Comparison of ENCODE assay signal across 8 cellular contexts in the genomic region with DNA sequence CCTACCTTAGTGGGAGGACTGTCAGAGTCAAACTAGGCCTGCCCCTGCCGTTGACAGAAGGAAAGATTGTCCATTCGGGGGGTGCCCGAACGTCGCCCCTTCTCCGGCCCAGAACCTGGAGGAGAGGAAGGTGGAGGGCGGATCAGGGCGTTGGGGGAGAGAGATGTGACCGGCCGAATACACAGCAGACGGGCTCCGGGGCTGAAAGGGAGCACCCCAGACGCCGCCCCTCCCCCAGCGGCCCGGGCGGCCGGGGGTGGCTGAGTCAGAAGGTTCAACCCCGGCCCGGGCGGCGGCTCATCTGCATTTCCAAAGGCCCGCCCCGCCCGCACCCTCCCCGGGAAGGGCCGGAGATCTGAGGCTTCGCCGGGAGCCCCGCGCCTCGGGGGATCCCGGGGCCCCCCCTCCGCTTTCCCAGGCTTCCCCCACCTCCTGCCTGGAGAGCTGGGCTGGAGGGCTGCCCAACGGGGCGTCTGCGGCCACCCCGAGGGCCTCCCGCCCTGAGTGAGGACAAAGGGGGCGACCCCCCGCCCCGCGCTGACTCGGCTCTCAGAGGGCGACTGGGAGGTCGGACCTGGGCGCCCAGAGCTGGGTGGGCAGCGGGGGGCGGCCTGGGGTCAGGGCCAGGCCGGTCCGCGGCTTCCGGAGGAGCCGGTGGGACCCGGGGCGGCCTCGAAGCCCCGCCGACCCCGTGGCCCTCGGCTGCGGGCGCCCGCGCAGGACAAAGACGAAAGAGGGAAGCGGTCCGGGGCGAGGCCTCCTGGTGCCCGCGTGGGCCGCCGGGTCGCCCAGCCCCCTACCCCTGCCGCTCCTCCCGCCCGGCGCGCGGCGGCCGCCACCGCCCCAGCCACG. TPM values are rescaled to one million over a fixed set of nuclear protein-coding genes. Genes with fewer than 3 reads are reported as not detected.
DNase-seq lines count a peak whose midpoint lies in the region; FAIRE-seq and TF ChIP-seq lines count a peak whose summit lies in the region.

No MANE protein-coding gene starts in this region.

- intact Hi-C loops in thyroid gland (cut with DNase I), result no loop called here

- peaks cover 44% of the 10 kb centered on the region for H3K36me3 Mint-ChIP-seq in activated naive CD4-positive, alpha-beta T cell treated with anti-CD3 and anti-CD28 coated beads, Interleukin-2, amount 10 ng/mL, durations not matched to agents 7 days and 5 days
- peaks cover 15% of the 10 kb centered on the region for H3K36me3 Mint-ChIP-seq in neural progenitor cell

- no peaks in the 10 kb centered on the region for H3K9me3 Mint-ChIP-seq in activated naive CD4-positive, alpha-beta T cell treated with anti-CD3 and anti-CD28 coated beads, Interleukin-2, amount 10 ng/mL, durations not matched to agents 7 days and 5 days
- H3K9me3 Mint-ChIP-seq in neural progenitor cell, result no peaks in the 10 kb centered on the region

- TF ChIP-seq CTCF in RWPE1 (conservative IDR thresholded peaks at IDR 0.05; ENCODE audit: low read depth) (no peak), neural progenitor cell (IDR thresholded peaks at IDR 0.05) (no peak), thyroid gland (IDR thresholded peaks at IDR 0.05) (no peak)

- peak overlapping the region; percentile 94 for H3K27ac Mint-ChIP-seq in activated naive CD4-positive, alpha-beta T cell treated with anti-CD3 and anti-CD28 coated beads, Interleukin-2, amount 10 ng/mL, durations not matched to agents 7 days and 5 days
- H3K27ac Mint-ChIP-seq in neural progenitor cell, result peak overlapping the region; percentile 99

- under 1% methylated on average over 84 of the region's 84 CpGs for WGBS in HUES64
- 0 to 1% methylated on average over 3 to 12 of the region's 84 CpGs for WGBS in thyroid gland, 2 donors

- H3K36me3 ChIP-seq in HUES64 (ENCODE audit: insufficient read depth, low read length) (peaks cover 18% of the 10 kb centered on the region), neural progenitor cell (no peaks in the 10 kb centered on the region), thyroid gland (no peaks in the 10 kb centered on the region)

- H3K27me3 ChIP-seq in HUES64 (ENCODE audit: insufficient read depth, low read length) (no peaks in the 10 kb centered on the region), neural progenitor cell (no peaks in the 10 kb centered on the region), thyroid gland (no peaks in the 10 kb centered on the region)

- DNase-seq in NCI-H1417 (lab: John Stamatoyannopoulos, UW) (peak; percentile 90 to 91 (median 90)), NCI-H1417 treated with DMSO at 0.1 percent for 48 hours (lab: John Stamatoyannopoulos, UW) (no peak), RWPE1 (ENCODE audit: low spot score) (peak; percentile 88), frontal cortex (ENCODE audit: low spot score in 2 of 2) (peak; percentile 85), neural progenitor cell (ENCODE audit: low spot score) (peak; percentile 69), thyroid gland (peak; percentile 88)
- DNase-seq in activated naive CD4-positive, alpha-beta T cell treated with anti-CD3 and anti-CD28 coated beads, Interleukin-2, amount 10 ng/mL, durations not matched to agents 7 days and 5 days, result peak; percentile 85

- H3K4me1 Mint-ChIP-seq in activated naive CD4-positive, alpha-beta T cell treated with anti-CD3 and anti-CD28 coated beads, Interleukin-2, amount 10 ng/mL, durations not matched to agents 7 days and 5 days, result peaks cover 32% of the 10 kb centered on the region
- H3K4me1 Mint-ChIP-seq in neural progenitor cell, result peaks cover 36% of the 10 kb centered on the region

- peak overlapping the region; percentile 83 for H3K4me3 Mint-ChIP-seq in activated naive CD4-positive, alpha-beta T cell treated with anti-CD3 and anti-CD28 coated beads, Interleukin-2, amount 10 ng/mL, durations not matched to agents 7 days and 5 days
- H3K4me3 Mint-ChIP-seq in neural progenitor cell, result peak overlapping the region; percentile 92

- H3K27me3 Mint-ChIP-seq in activated naive CD4-positive, alpha-beta T cell treated with anti-CD3 and anti-CD28 coated beads, Interleukin-2, amount 10 ng/mL, durations not matched to agents 7 days and 5 days, result peaks cover 3% of the 10 kb centered on the region
- peaks cover 12% of the 10 kb centered on the region for H3K27me3 Mint-ChIP-seq in neural progenitor cell (ENCODE audit: insufficient read depth, low read depth)

- H3K4me1 ChIP-seq in HUES64 (ENCODE audit: insufficient read depth, low read length), result peaks cover 25% of the 10 kb centered on the region
- H3K4me1 ChIP-seq in neural progenitor cell, result peaks cover 25% of the 10 kb centered on the region
- peaks cover 41 to 58% of the 10 kb centered on the region in 2 donors for H3K4me1 ChIP-seq in thyroid gland

- H3K9me3 ChIP-seq in HUES64 (ENCODE audit: insufficient read depth, low read depth, low read length) (no peaks in the 10 kb centered on the region), neural progenitor cell (ENCODE audit: low read depth) (no peaks in the 10 kb centered on the region), thyroid gland (no peaks in the 10 kb centered on the region)

- peak overlapping the region; percentile 78 for H3K4me3 ChIP-seq in HUES64 (ENCODE audit: low read length)
- peak overlapping the region; percentile 84 for H3K4me3 ChIP-seq in neural progenitor cell
- peak overlapping the region; percentile 43 to 89 (median 51) for H3K4me3 ChIP-seq in thyroid gland (replicated peaks in 1 of 3)

- CTCF ChIA-PET in RWPE1 (lab: Yijun Ruan, JAX), result interaction anchor here (3.9 to 7.9 kb wide), 2 partner anchors 9 to 11 kb away, joined by 17 to 212 read pairs; no protein-coding TSS in a partner anchor
- CTCF ChIA-PET in activated naive CD4-positive, alpha-beta T cell treated with anti-CD3 and anti-CD28 coated beads, Interleukin-2, amount 10 ng/mL, durations not matched to agents 7 days and 5 days (lab: Charles Lee), result interaction anchor here (1.1 to 14.1 kb wide), 2 partner anchors 9 to 17 kb away, joined by 3 to 575 read pairs; a partner anchor contains a TSS

- peak overlapping the region; percentile 99 for H3K4me2 ChIP-seq in neural progenitor cell

- no peak overlapping the region for H2AFZ ChIP-seq in neural progenitor cell (replicated peaks)

- H3K79me2 ChIP-seq in neural progenitor cell (ENCODE audit: low read depth), result peaks cover 82% of the 10 kb centered on the region

- no peak for FAIRE-seq in frontal cortex (lab: Jason Lieb, UNC)

- H3K27ac ChIP-seq in HUES64 (ENCODE audit: low read depth, low read length), result peak overlapping the region; percentile 99
- peak overlapping the region; percentile 100 for H3K27ac ChIP-seq in RWPE1
- H3K27ac ChIP-seq in neural progenitor cell, result peak overlapping the region; percentile 96
- peak overlapping the region; percentile 100 for H3K27ac ChIP-seq in thyroid gland

- peaks cover 81% of the 10 kb centered on the region for H3F3A ChIP-seq in neural progenitor cell (ENCODE audit: low read depth)

- POLR2A ChIA-PET in RWPE1 (lab: Yijun Ruan, JAX; ENCODE audit: low non-redundant PET), result interaction anchor here (0.6 kb wide), 1 partner anchor 11 kb away, joined by 5 read pairs; no protein-coding TSS in a partner anchor

- TF ChIP-seq POLR2A in thyroid gland (IDR thresholded peaks at IDR 0.05), result peak in 1 of 2 donors; percentile 39

- peaks cover 54% of the 10 kb centered on the region for H4K20me1 ChIP-seq in neural progenitor cell (ENCODE audit: low read depth)

- H3K9ac ChIP-seq in HUES64 (ENCODE audit: low read depth, low read length) (peak overlapping the region; percentile 99), neural progenitor cell (peak overlapping the region; percentile 66)

RNA-seq across cellular contexts. Expression of a gene that starts 3.7 kb away (rescaled TPM):
- polyA plus RNA-seq in HUES64 (2013, experiment 1 of 2), result 8.4 TPM
- 8.3 TPM for polyA plus RNA-seq in HUES64 (2013, experiment 2 of 2)
- total RNA-seq in frontal cortex (2.4 TPM), neural progenitor cell (ENCODE audit: low replicate concordance) (1.8 and 4.4 TPM in 2 replicates), thyroid gland (10 to 100 TPM in 3 of 4 donors, 1 to 10 TPM in 1; 7.3 to 16.5 (median 11.7) TPM)

RNA-seq across cellular contexts. Expression of a gene that starts 6.6 kb away (rescaled TPM):
- 15.1 TPM for polyA plus RNA-seq in HUES64 (2013, experiment 1 of 2)
- 15.5 TPM for polyA plus RNA-seq in HUES64 (2013, experiment 2 of 2)
- total RNA-seq in frontal cortex, result 13.0 TPM
- 20.1 and 30.8 TPM in 2 replicates for total RNA-seq in neural progenitor cell (ENCODE audit: low replicate concordance)
- total RNA-seq in thyroid gland, result 100 to 1,000 TPM in 1 of 4 donors, 10 to 100 TPM in 3; 22.8 to 105 (median 69.9) TPM

RNA-seq across cellular contexts. Expression of a gene that starts 58.6 kb away (rescaled TPM):
- 0.15 TPM for polyA plus RNA-seq in HUES64 (2013, experiment 1 of 2)
- polyA plus RNA-seq in HUES64 (2013, experiment 2 of 2), result 0.32 TPM
- total RNA-seq in frontal cortex, result not detected
- total RNA-seq in neural progenitor cell (ENCODE audit: low replicate concordance), result not detected in 2 replicates
- total RNA-seq in thyroid gland, result 1 to 10 TPM in 1 of 4 donors, under 1 TPM in 2, not detected in 1; 0.39 to 1.2 (median 0.78) TPM
